21 cellular contexts compared by ENCODE assay signal in the genomic region with DNA sequence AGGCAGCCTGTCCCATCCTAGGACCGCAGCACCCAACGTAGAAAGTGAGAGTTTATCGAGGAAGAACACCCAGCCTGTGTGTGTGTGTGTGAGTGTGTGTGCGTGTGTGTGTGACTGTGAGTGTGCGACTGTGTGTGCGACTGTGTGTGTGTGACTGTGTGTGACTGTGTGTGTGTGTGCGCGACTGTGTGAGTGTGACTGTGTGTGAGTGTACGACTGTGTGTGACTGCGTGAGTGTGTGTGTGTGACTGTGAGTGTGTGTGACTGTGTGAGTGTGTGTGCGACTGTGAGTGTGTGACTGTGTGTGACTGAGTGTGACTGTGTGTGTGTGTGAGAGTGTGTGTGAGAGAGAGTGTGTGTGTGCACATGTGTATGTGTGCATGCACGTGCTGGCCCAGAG. TPM values are rescaled to one million over a fixed set of nuclear protein-coding genes. Genes with fewer than 3 reads are reported as not detected.
"Had no signal": no experiment of that assay in that cellular context is flagged by ENCODE, and none has a peak within 500 bp of the region (broad histone marks: within the 10 kb centered on the region; RNA-seq: fewer than 3 reads in every experiment).

No MANE protein-coding gene starts in this region.

- H3K36me3 ChIP-seq: adrenal gland, cardiac muscle cell, heart left ventricle, left ventricle myocardium inferior had no signal

- H3K27ac Mint-ChIP-seq: activated T-cell treated with anti-CD3 and anti-CD28 coated beads, Interleukin-2, amount 50 U/mL, for 72 hours; dendritic cell treated with granulocyte-macrophage colony-stimulating factor and Interleukin-4, amounts not matched to agents 40 ng/mL and 50 ng/mL, for 4 days; effector memory CD8-positive, alpha-beta T cell had no signal

- H3K9me3 Mint-ChIP-seq: activated T-cell treated with anti-CD3 and anti-CD28 coated beads, Interleukin-2, amount 50 U/mL, for 72 hours; dendritic cell treated with granulocyte-macrophage colony-stimulating factor and Interleukin-4, amounts not matched to agents 40 ng/mL and 50 ng/mL, for 4 days; effector memory CD8-positive, alpha-beta T cell; naive B cell had no signal

- FAIRE-seq: frontal cortex had no signal

- H3K27me3 Mint-ChIP-seq: dendritic cell treated with granulocyte-macrophage colony-stimulating factor and Interleukin-4, amounts not matched to agents 40 ng/mL and 50 ng/mL, for 4 days had no signal

- H3K27ac ChIP-seq: cardiac muscle cell, epithelial cell of prostate had no signal

- DNase-seq: activated effector memory CD4-positive, alpha-beta T cell treated with anti-CD3 and anti-CD28 coated beads, Interleukin-2, amount 50 U/mL, for 16 hours; activated naive CD4-positive, alpha-beta T cell treated with anti-CD3 and anti-CD28 coated beads, Interleukin-2, amount 50 U/mL, for 16 hours; activated T-cell treated with anti-CD3 and anti-CD28 coated beads, Interleukin-2, amount 50 U/mL, for 72 hours; adrenal gland; effector memory CD8-positive, alpha-beta T cell; heart left ventricle; kidney glomerular epithelial cell; left ventricle myocardium inferior; mammary epithelial cell; mucosa of descending colon; naive B cell; posterior cingulate gyrus; stimulated activated naive CD4-positive, alpha-beta T cell; T1000 had no signal

- H3K27me3 ChIP-seq: adrenal gland, heart left ventricle had no signal

- ATAC-seq: activated CD4-positive, CD25-positive, alpha-beta regulatory T cell treated with anti-CD3 and anti-CD28 coated beads, Interleukin-2, amount 50 U/mL, for 24 hours; activated T-cell treated with anti-CD3 and anti-CD28 coated beads, Interleukin-2, amount 50 U/mL, for 72 hours; effector memory CD8-positive, alpha-beta T cell; heart left ventricle; mucosa of descending colon had no signal

- H3K4me3 Mint-ChIP-seq: activated T-cell treated with anti-CD3 and anti-CD28 coated beads, Interleukin-2, amount 50 U/mL, for 72 hours; dendritic cell treated with granulocyte-macrophage colony-stimulating factor and Interleukin-4, amounts not matched to agents 40 ng/mL and 50 ng/mL, for 4 days; effector memory CD8-positive, alpha-beta T cell; naive B cell had no signal

- H3K9me3 ChIP-seq: adrenal gland, heart left ventricle, left ventricle myocardium inferior, mucosa of descending colon had no signal

- H3K36me3 Mint-ChIP-seq: naive B cell had no signal

- H3K4me3 ChIP-seq: adrenal gland, cardiac muscle cell, heart left ventricle, left ventricle myocardium inferior, mucosa of descending colon had no signal

RNA-seq across cellular contexts. Expression of a gene that starts 15.1 kb away (rescaled TPM):
- total RNA-seq: T-helper 1 cell treated with Interleukin-12 subunit alpha and Interleukin-12 subunit beta and Interleukin-4 antibody, amounts not matched to agents 30 ng/mL and 1 ng/mL, for 36 hours had no signal
- polyA plus RNA-seq: cardiac muscle cell, mammary epithelial cell had no signal

RNA-seq across cellular contexts. Expression of a gene that starts 40.0 kb away (rescaled TPM):
- total RNA-seq: fibroblast of lung, heart left ventricle, left ventricle myocardium inferior had no signal
- polyA plus RNA-seq: fibroblast of lung, heart left ventricle had no signal
